In the genomic region with DNA sequence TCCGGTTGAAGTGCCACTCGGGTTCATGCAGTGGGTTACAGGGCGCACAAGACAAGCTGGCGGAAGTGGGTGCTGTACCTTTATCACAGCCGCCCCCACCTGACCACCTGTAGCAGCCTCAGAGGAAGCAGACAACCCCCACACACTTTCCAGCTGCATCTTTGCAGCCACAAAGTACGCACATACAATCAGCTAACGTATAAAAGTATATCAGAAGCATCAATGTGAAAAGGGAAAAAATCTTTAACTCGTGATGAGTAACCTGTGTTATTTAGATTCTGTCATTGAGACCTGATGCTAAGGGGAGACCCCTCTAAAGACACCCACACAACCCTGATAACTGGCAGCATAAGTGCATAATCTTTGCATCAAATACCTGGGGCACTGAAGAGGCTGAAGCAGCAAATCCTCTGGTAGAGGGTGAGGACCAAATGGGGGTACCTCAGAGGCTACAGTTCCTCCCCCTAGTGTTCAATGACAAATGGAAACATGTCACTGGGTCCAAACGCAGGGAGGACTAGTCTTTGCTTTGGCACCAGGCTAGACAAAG, we compare ENCODE assay signal across 9 cellular contexts. TPM values are rescaled to one million over a fixed set of nuclear protein-coding genes. Genes with fewer than 3 reads are reported as not detected.
DNase-seq lines count a peak whose midpoint lies in the region; ATAC-seq and TF ChIP-seq lines count a peak whose summit lies in the region.
"Had no signal": no experiment of that assay in that cellular context is flagged by ENCODE, and none has a peak within 500 bp of the region (broad histone marks: within the 10 kb centered on the region; RNA-seq: fewer than 3 reads in every experiment).

No MANE protein-coding gene starts in this region.

- no peaks in the 10 kb centered on the region for H3K27me3 ChIP-seq in foreskin keratinocyte
- H3K27me3 ChIP-seq in left ventricle myocardium inferior (ENCODE audit: low read depth): no peaks in the 10 kb centered on the region

- peaks cover 64% of the 10 kb centered on the region for H3K36me3 Mint-ChIP-seq in activated CD8-positive, alpha-beta T cell treated with anti-CD3 and anti-CD28 coated beads for 36 hours (ENCODE audit: low read depth)

- DNase-seq in activated CD8-positive, alpha-beta T cell treated with anti-CD3 and anti-CD28 coated beads for 36 hours: peak; percentile 99
- DNase-seq in foreskin keratinocyte (no peak), glomerular visceral epithelial cell (ENCODE audit: extremely low spot score) (no peak), left ventricle myocardium inferior (no peak), NCI-H748 treated with DMSO at 0.1 percent for 48 hours (lab: John Stamatoyannopoulos, UW) (no peak)
- peak; percentile 75 to 85 for DNase-seq in stimulated activated CD8-positive, alpha-beta memory T cell treated with anti-CD3 and anti-CD28 coated beads, Interleukin-2, amount 100 ng/mL, for 48 hours (ENCODE audit: low read depth in 2 of 2)
- DNase-seq: dermis blood vessel endothelial cell had no signal

- POLR2A ChIA-PET in activated CD8-positive, alpha-beta T cell treated with anti-CD3 and anti-CD28 coated beads for 36 hours (lab: Charles Lee): interaction anchor here (0.6 to 4.1 kb wide), 23 partner anchors 10 to 265 kb away, joined by 3 to 32 read pairs (median 4); a partner anchor contains a TSS

- H3K27ac ChIP-seq in foreskin keratinocyte (no peak overlapping the region), left ventricle myocardium inferior (replicated peaks) (no peak overlapping the region)

- peaks cover 87% of the 10 kb centered on the region for H3K4me1 Mint-ChIP-seq in activated CD8-positive, alpha-beta T cell treated with anti-CD3 and anti-CD28 coated beads for 36 hours (ENCODE audit: low read depth)

- H3K4me1 ChIP-seq in foreskin keratinocyte: peaks cover under 1% of the 10 kb centered on the region
- peaks cover 10% of the 10 kb centered on the region for H3K4me1 ChIP-seq in left ventricle myocardium inferior

- peaks cover 18% of the 10 kb centered on the region for H3K9me3 ChIP-seq in left ventricle myocardium inferior (replicated peaks)

- peaks cover 17% of the 10 kb centered on the region for H3K36me3 ChIP-seq in left ventricle myocardium inferior

- H3K4me3 ChIP-seq in left ventricle myocardium inferior: no peak overlapping the region

- H3K4me3 Mint-ChIP-seq in activated CD8-positive, alpha-beta T cell treated with anti-CD3 and anti-CD28 coated beads for 36 hours: peak overlapping the region; percentile 47

- ATAC-seq in HG02588 (IDR thresholded peaks at IDR 0.05; ENCODE audit: unreplicated experiment) (peak; percentile 64), foreskin keratinocyte (no peak), GM18519 (IDR thresholded peaks at IDR 0.05; ENCODE audit: low FRiP score, unreplicated experiment) (no peak)
- peak; percentile 84 for ATAC-seq in activated CD8-positive, alpha-beta T cell treated with anti-CD3 and anti-CD28 coated beads for 36 hours

- H3K9me3 Mint-ChIP-seq in activated CD8-positive, alpha-beta T cell treated with anti-CD3 and anti-CD28 coated beads for 36 hours: peaks cover 13% of the 10 kb centered on the region

- H3K27ac Mint-ChIP-seq in activated CD8-positive, alpha-beta T cell treated with anti-CD3 and anti-CD28 coated beads for 36 hours: peak overlapping the region; percentile 96

- H3K27me3 Mint-ChIP-seq in activated CD8-positive, alpha-beta T cell treated with anti-CD3 and anti-CD28 coated beads for 36 hours: no peaks in the 10 kb centered on the region

- intact Hi-C loops in activated CD8-positive, alpha-beta T cell treated with anti-CD3 and anti-CD28 coated beads for 36 hours (cut with micrococcal nuclease): loop anchor here (5.0 kb wide), 2 partner anchors 42 to 192 kb away; no protein-coding TSS in a partner anchor
- intact Hi-C loops in left ventricle myocardium inferior (cut with micrococcal nuclease): no loop called here

- CTCF ChIA-PET in activated CD8-positive, alpha-beta T cell treated with anti-CD3 and anti-CD28 coated beads for 36 hours (lab: Charles Lee): interaction anchor here (0.9 to 3.4 kb wide), 16 partner anchors 10 to 334 kb away, joined by 3 to 17 read pairs (median 4); no protein-coding TSS in a partner anchor

- no peak for TF ChIP-seq CTCF in activated CD8-positive, alpha-beta T cell treated with anti-CD3 and anti-CD28 coated beads for 36 hours (IDR thresholded peaks at IDR 0.05)
- TF ChIP-seq CTCF in foreskin keratinocyte (conservative IDR thresholded peaks at IDR 0.05) (peak; percentile 3), left ventricle myocardium inferior (IDR thresholded peaks at IDR 0.05; ENCODE audit: borderline replicate concordance) (no peak)

RNA-seq across cellular contexts. Expression of a gene that starts 22.1 kb away (rescaled TPM):
- 10 to 100 TPM; 60.7 to 66.9 TPM for total RNA-seq in activated CD8-positive, alpha-beta T cell treated with anti-CD3 and anti-CD28 coated beads for 36 hours
- total RNA-seq in foreskin keratinocyte: 0.99 and 1.4 TPM in 2 replicates
- 0.17 and 0.27 TPM in 2 replicates for polyA plus RNA-seq in foreskin keratinocyte
- 1.5 TPM for total RNA-seq in left ventricle myocardium inferior

Comparison
In these comparisons a context has a peak if more than half of its experiments do, and no peak if none do; other contexts are left out.
1. ATAC-seq: peak in HG02588 (single experiment) and activated CD8-positive, alpha-beta T cell treated with anti-CD3 and anti-CD28 coated beads for 36 hours (single experiment); none in foreskin keratinocyte (single experiment) and GM18519 (single experiment).
2. DNase-seq: peak in activated CD8-positive, alpha-beta T cell treated with anti-CD3 and anti-CD28 coated beads for 36 hours (single experiment) and stimulated activated CD8-positive, alpha-beta memory T cell treated with anti-CD3 and anti-CD28 coated beads, Interleukin-2, amount 100 ng/mL, for 48 hours (2 of 2); none in foreskin keratinocyte (0 of 2), glomerular visceral epithelial cell (single experiment), left ventricle myocardium inferior (single experiment) and NCI-H748 treated with DMSO at 0.1 percent for 48 hours (single experiment).
3. RNA of a gene that starts 22.1 kb away (total RNA-seq): 60.7 to 66.9 TPM in activated CD8-positive, alpha-beta T cell treated with anti-CD3 and anti-CD28 coated beads for 36 hours; 1.5 TPM in left ventricle myocardium inferior (single experiment) and 0.99 to 1.4 TPM in foreskin keratinocyte; every median in the first group is over 10 times any median in the second.